Comparison of ENCODE assay signal across 13 cellular contexts in genomic region chr6:136750821-136751220, GRCh38. TPM values are rescaled to one million over a fixed set of nuclear protein-coding genes. Genes with fewer than 3 reads are reported as not detected.
DNase-seq lines count a peak whose midpoint lies in the region; ATAC-seq and TF ChIP-seq lines count a peak whose summit lies in the region.
"Had no signal": no experiment of that assay in that cellular context is flagged by ENCODE, and none has a peak within 500 bp of the region (broad histone marks: within the 10 kb centered on the region; RNA-seq: fewer than 3 reads in every experiment).

No MANE protein-coding gene starts in this region.

- H3K9me3 ChIP-seq in heart right ventricle (no peaks in the 10 kb centered on the region), adrenal gland (replicated peaks in 1 of 3) (no peaks in the 10 kb centered on the region), muscle layer of duodenum (ENCODE audit: control insufficient read depth in 1 of 2, low read length in 2 of 2) (no peaks in the 10 kb centered on the region), uterus (no peaks in the 10 kb centered on the region), tibial nerve (no peaks in the 10 kb centered on the region)

- TF ChIP-seq CTCF in heart right ventricle (IDR thresholded peaks at IDR 0.05) (no peak), adrenal gland (IDR thresholded peaks at IDR 0.05) (no peak), uterus (IDR thresholded peaks at IDR 0.05) (no peak), tibial nerve (IDR thresholded peaks at IDR 0.05) (no peak)

- TF ChIP-seq EP300 in tibial nerve (IDR thresholded peaks at IDR 0.05) = no peak

- H3K4me1 ChIP-seq in heart right ventricle = peaks cover 5 to 47% (median 32%) of the 10 kb centered on the region in 9 donors
- H3K4me1 ChIP-seq in adrenal gland (replicated peaks in 1 of 2) = peaks cover 26 to 85% of the 10 kb centered on the region in 2 donors
- H3K4me1 ChIP-seq in muscle layer of duodenum (ENCODE audit: control insufficient read depth in 1 of 2, insufficient read depth in 2 of 2, low read length in 2 of 2) = peaks cover 0 to 11% of the 10 kb centered on the region in 2 donors
- H3K4me1 ChIP-seq in uterus = peaks cover 0 to 8% of the 10 kb centered on the region in 2 donors
- H3K4me1 ChIP-seq in tibial nerve = peaks cover 0 to 38% (median 25%) of the 10 kb centered on the region in 4 donors

- DNase-seq in heart right ventricle (no peak), Right ventricle myocardium inferior (ENCODE audit: missing footprints) (no peak), adrenal gland (no peak), uterus (no peak), tibial nerve (ENCODE audit: low spot score in 2 of 2) (no peak)
- DNase-seq: DMS79 treated with DMSO at 0.1 percent for 48 hours, Karpas-422, left colon, NCI-H187, NCI-H748 treated with DMSO at 0.1 percent for 48 hours had no signal

- WGBS in heart right ventricle, 2 donors = 59 to 65% methylated on average over 3 of the region's 3 CpGs
- 36 to 59% (median 47%) methylated on average over 3 of the region's 3 CpGs for WGBS in adrenal gland, 4 donors
- WGBS in tibial nerve, 2 donors = 21 to 29% methylated on average over 3 of the region's 3 CpGs

- H3K4me3 ChIP-seq in heart right ventricle (no peak overlapping the region), adrenal gland (no peak overlapping the region), muscle layer of duodenum (ENCODE audit: low read depth in 1 of 2, low read length in 2 of 2) (no peak overlapping the region), uterus (no peak overlapping the region), tibial nerve (no peak overlapping the region)

- H3K36me3 ChIP-seq in heart right ventricle (no peaks in the 10 kb centered on the region), adrenal gland (replicated peaks in 1 of 2) (no peaks in the 10 kb centered on the region), muscle layer of duodenum (ENCODE audit: control insufficient read depth in 1 of 2, insufficient read depth in 2 of 2, low read length in 2 of 2) (no peaks in the 10 kb centered on the region), uterus (no peaks in the 10 kb centered on the region), tibial nerve (no peaks in the 10 kb centered on the region)

- intact Hi-C loops in heart right ventricle (cut with DNase I) = no loop called here
- intact Hi-C loops in Right ventricle myocardium inferior (cut with DNase I) = loop anchor here (5.0 kb wide), 1 partner anchor 41 kb away; the partner anchor contains the start of gene MAP3K5
- intact Hi-C loops in adrenal gland (cut with DNase I) = no loop called here
- intact Hi-C loops in uterus (cut with DNase I; ENCODE audit: low total_unique reads) = no loop called here

- TF ChIP-seq POLR2A in adrenal gland (IDR thresholded peaks at IDR 0.05) (no peak), uterus (IDR thresholded peaks at IDR 0.05) (no peak), tibial nerve (IDR thresholded peaks at IDR 0.05) (no peak)

- ATAC-seq in heart right ventricle (peak in 4 of 8 donors; percentile 18 to 43 (median 30)), Right ventricle myocardium inferior (no peak), GM19467 (IDR thresholded peaks at IDR 0.05; ENCODE audit: unreplicated experiment) (no peak), GM19023 (IDR thresholded peaks at IDR 0.05; ENCODE audit: unreplicated experiment) (no peak)

- H3K27me3 ChIP-seq in heart right ventricle = no peaks in the 10 kb centered on the region
- H3K27me3 ChIP-seq in adrenal gland = no peaks in the 10 kb centered on the region
- H3K27me3 ChIP-seq in muscle layer of duodenum (ENCODE audit: low read depth, low read length) = no peaks in the 10 kb centered on the region
- H3K27me3 ChIP-seq in uterus = no peaks in the 10 kb centered on the region
- H3K27me3 ChIP-seq in tibial nerve = no peaks in the 10 kb centered on the region

- H3K27ac ChIP-seq in heart right ventricle (peak overlapping the region in 7 of 10 donors; percentile 9 to 85 (median 66)), adrenal gland (peak overlapping the region in 3 of 5 donors; percentile 11 to 49 (median 32)), muscle layer of duodenum (ENCODE audit: low read length) (peak overlapping the region; percentile 45), uterus (peak overlapping the region; percentile 26 to 27), tibial nerve (peak overlapping the region in 2 of 4 donors; percentile 40 to 41)

RNA-seq across cellular contexts. Expression of gene MAP3K5, which starts 41.5 kb away (rescaled TPM):
- total RNA-seq in heart right ventricle (10 to 100 TPM; 21.8 to 35.7 (median 28.4) TPM), Right ventricle myocardium inferior (34.7 TPM), adrenal gland (100 to 1,000 TPM; 139 to 306 (median 247) TPM), uterus (10 to 100 TPM in 2 of 4 donors, 1 to 10 TPM in 2; 9.5 to 67.1 (median 15.4) TPM), tibial nerve (10 to 100 TPM; 26.9 to 64.5 (median 34.0) TPM)
- polyA plus RNA-seq in heart right ventricle (1 to 10 TPM; 5.1 to 8.3 TPM), adrenal gland (100 to 1,000 TPM in 1 of 3 donors, 10 to 100 TPM in 2; 41.9 to 124 (median 53.3) TPM)
